Comparison of ENCODE assay signal across 9 cellular contexts in the genomic region with DNA sequence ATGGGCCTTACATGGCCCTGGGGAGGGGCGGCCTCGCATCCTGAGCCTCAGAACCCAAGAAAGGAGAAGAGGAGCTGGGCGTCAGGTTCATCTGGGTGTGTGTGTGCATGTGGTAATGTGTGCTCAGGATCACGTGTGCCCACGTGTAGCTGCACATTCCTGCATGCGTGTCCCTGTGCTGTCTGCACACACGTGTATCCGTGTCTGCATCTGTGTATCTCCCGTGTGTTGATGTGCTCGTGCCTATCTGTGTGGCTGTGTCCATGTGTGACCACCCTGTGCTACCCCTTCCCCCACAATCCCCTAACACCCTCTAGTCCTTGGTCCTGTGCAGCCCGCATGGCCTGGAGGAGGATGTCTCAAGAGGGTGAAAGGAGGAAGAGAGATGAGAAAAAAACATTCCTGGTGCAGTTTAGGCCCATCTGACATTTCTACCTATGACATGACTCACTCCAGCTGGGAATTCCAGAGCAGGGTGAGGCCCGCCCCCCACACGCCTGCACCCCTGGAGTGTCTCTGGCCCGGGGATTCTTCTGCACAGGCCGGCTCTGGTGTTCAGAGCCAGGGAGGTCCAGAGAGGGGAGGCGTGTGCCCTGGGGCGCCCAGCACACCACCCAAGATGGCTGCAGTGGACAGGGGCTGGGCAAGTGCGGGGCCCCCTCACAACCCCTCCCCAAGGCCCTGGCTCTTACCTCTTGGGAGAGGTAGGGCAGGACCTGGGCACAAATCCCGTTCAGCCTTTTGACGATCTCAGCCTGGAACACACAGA. TPM values are rescaled to one million over a fixed set of nuclear protein-coding genes. Genes with fewer than 3 reads are reported as not detected.
A peak's percentile ranks its signal among the peaks of the same experiment; 100 is the strongest.
DNase-seq lines count a peak whose midpoint lies in the region; ATAC-seq and TF ChIP-seq lines count a peak whose summit lies in the region.
"Had no signal": no experiment of that assay in that cellular context is flagged by ENCODE, and none has a peak within 500 bp of the region (broad histone marks: within the 10 kb centered on the region; RNA-seq: fewer than 3 reads in every experiment).

No MANE protein-coding gene starts in this region.

- H3K36me3 ChIP-seq in RWPE2 (ENCODE audit: low read depth) = peaks cover 63% of the 10 kb centered on the region
- H3K36me3 ChIP-seq in colonic mucosa = peaks cover 11% of the 10 kb centered on the region

- H3K9me3 ChIP-seq in RWPE2 (ENCODE audit: severe bottlenecking) (no peaks in the 10 kb centered on the region), colonic mucosa (no peaks in the 10 kb centered on the region)
- H3K9me3 ChIP-seq: neutrophil had no signal

- peak; percentile 75 for ATAC-seq in RWPE2 (ENCODE audit: low read depth)
- peak; percentile 1 for ATAC-seq in sciatic nerve
- no peak for ATAC-seq in SK-N-SH treated with all-trans-retinoic acid at 6 μM for 48 hours

- H3K4me1 ChIP-seq in RWPE2 (ENCODE audit: insufficient read depth, poor library complexity, severe bottlenecking) (peaks cover 36% of the 10 kb centered on the region), colonic mucosa (no peaks in the 10 kb centered on the region)

- H3K4me3 ChIP-seq in RWPE2 (ENCODE audit: severe bottlenecking) (peak overlapping the region; percentile 0), fibroblast of villous mesenchyme (ENCODE audit: low read depth, low read length) (no peak overlapping the region), colonic mucosa (no peak overlapping the region)

- DNase-seq in EH (ENCODE audit: low read depth) (peak; percentile 22), RWPE2 (ENCODE audit: low spot score) (peak; percentile 84), fibroblast of villous mesenchyme (ENCODE audit: low read depth) (peak; percentile 32), sciatic nerve (ENCODE audit: low spot score) (no peak), colonic mucosa (no peak), NCI-H345 (lab: John Stamatoyannopoulos, UW) (no peak), NCI-H1092 (lab: John Stamatoyannopoulos, UW) (no peak)

- no peaks in the 10 kb centered on the region for H3K27me3 ChIP-seq in RWPE2 (ENCODE audit: insufficient read depth, poor library complexity, severe bottlenecking)
- no peaks in the 10 kb centered on the region for H3K27me3 ChIP-seq in colonic mucosa

- H3K9ac ChIP-seq in colonic mucosa (ENCODE audit: low read depth in 2 of 2, low read length in 2 of 2) = peak overlapping the region in 1 of 2 donors; percentile 48

- no peak for TF ChIP-seq CTCF in RWPE2 (IDR thresholded peaks at IDR 0.05; ENCODE audit: poor library complexity, severe bottlenecking)
- no peak for TF ChIP-seq CTCF in fibroblast of villous mesenchyme (IDR thresholded peaks at IDR 0.05; ENCODE audit: insufficient read depth, low read depth, low read length)
- no peak for TF ChIP-seq CTCF in colonic mucosa (IDR thresholded peaks at IDR 0.05)

- H3K27ac ChIP-seq in RWPE2 (ENCODE audit: poor library complexity, severe bottlenecking) (peak overlapping the region; percentile 96), colonic mucosa (no peak overlapping the region)
- H3K27ac ChIP-seq: neutrophil had no signal

- intact Hi-C loops in sciatic nerve (cut with DNase I) = no loop called here
- intact Hi-C loops in colonic mucosa (cut with DNase I) = no loop called here

TF ChIP-seq in SK-N-SH treated with all-trans-retinoic acid at 6 μM for 48 hours, 23 proteins besides CTCF, POLR2A, EP300 and RAD21:
- TF ChIP-seq SNAI2 (CRISPR knock-in tag; IDR thresholded peaks at IDR 0.05) = no peak
- TF ChIP-seq ZNF70 (CRISPR knock-in tag; IDR thresholded peaks at IDR 0.05) = no peak
- TF ChIP-seq CSDC2 (CRISPR knock-in tag; IDR thresholded peaks at IDR 0.05) = no peak
- TF ChIP-seq, protein P1, sequence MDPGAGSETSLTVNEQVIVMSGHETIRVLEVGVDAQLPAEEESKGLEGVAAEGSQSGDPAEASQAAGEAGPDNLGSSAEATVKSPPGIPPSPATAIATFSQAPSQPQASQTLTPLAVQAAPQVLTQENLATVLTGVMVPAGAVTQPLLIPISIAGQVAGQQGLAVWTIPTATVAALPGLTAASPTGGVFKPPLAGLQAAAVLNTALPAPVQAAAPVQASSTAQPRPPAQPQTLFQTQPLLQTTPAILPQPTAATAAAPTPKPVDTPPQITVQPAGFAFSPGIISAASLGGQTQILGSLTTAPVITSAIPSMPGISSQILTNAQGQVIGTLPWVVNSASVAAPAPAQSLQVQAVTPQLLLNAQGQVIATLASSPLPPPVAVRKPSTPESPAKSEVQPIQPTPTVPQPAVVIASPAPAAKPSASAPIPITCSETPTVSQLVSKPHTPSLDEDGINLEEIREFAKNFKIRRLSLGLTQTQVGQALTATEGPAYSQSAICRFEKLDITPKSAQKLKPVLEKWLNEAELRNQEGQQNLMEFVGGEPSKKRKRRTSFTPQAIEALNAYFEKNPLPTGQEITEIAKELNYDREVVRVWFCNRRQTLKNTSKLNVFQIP (CRISPR knock-in tag; IDR thresholded peaks at IDR 0.05; ENCODE audit: borderline replicate concordance, low read depth) = no peak

RNA-seq across cellular contexts. Expression of a gene that starts 7.1 kb away (rescaled TPM):
- 289 and 301 TPM in 2 replicates for total RNA-seq in fibroblast of villous mesenchyme
- total RNA-seq in sciatic nerve = 708 TPM
- total RNA-seq in colonic mucosa = 100 to 1,000 TPM; 407 to 409 TPM

RNA-seq across cellular contexts. Expression of a gene that starts 26.1 kb away (rescaled TPM):
- 0.32 and 1.7 TPM in 2 replicates for total RNA-seq in fibroblast of villous mesenchyme
- 232 TPM for total RNA-seq in sciatic nerve
- total RNA-seq in colonic mucosa = 10 to 100 TPM; 42.8 to 52.4 TPM

RNA-seq across cellular contexts. Expression of a gene that starts 39.0 kb away (rescaled TPM):
- 80.7 and 87.3 TPM in 2 replicates for total RNA-seq in fibroblast of villous mesenchyme
- 74.0 TPM for total RNA-seq in sciatic nerve
- 100 to 1,000 TPM; 197 to 215 TPM for total RNA-seq in colonic mucosa

Comparison
In these comparisons a context has a peak if more than half of its experiments do, and no peak if none do; other contexts are left out.
1. DNase-seq: peak in EH (single experiment), RWPE2 (single experiment) and fibroblast of villous mesenchyme (single experiment); none in sciatic nerve (single experiment), colonic mucosa (single experiment), NCI-H345 (single experiment) and NCI-H1092 (single experiment).
2. RNA of a gene that starts 26.1 kb away (total RNA-seq): 232 TPM in sciatic nerve (single experiment) and 42.8 to 52.4 TPM in colonic mucosa; 0.32 to 1.7 TPM in fibroblast of villous mesenchyme; every median in the first group is over 10 times any median in the second.